1 cellular context compared by ENCODE assay signal in the genomic region with DNA sequence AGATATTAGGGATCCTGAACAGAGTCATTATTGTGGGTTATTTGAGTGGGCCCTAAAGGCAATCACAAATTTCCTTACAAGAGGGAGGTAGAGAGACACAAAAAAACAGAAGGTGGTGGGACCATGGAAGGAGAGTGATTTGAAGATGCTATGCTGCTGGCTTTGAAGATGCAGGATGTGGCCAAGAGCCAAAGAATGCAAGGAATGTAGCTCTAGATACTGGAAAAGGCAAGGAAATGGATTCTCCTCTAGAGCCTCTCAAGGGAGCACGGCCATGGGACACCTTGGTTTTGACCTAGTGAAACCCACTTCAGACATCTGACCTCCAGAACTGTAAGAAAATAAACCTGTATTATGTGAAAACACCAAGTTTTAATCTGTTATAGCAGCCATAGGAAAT.
TF ChIP-seq lines count a peak whose summit lies in the region.

No MANE protein-coding gene starts in this region.

TF ChIP-seq in H1, 55 proteins besides CTCF, POLR2A, EP300 and RAD21:
- TF ChIP-seq TEAD4 (IDR thresholded peaks at IDR 0.05; ENCODE audit: low read depth, low read length) (peak; percentile 88), KDM4A (IDR thresholded peaks at IDR 0.05; ENCODE audit: low read depth, low read length, severe bottlenecking) (no peak), YY1 (IDR thresholded peaks at IDR 0.05; ENCODE audit: low read depth, low read length) (0 out of 2 replicates have a peak, but pooled peaks have one; percentile 57)
TF ChIP-seq in H1: peak in this region for 2.
